ENCODE assay signal across 1 cellular context in the genomic region with DNA sequence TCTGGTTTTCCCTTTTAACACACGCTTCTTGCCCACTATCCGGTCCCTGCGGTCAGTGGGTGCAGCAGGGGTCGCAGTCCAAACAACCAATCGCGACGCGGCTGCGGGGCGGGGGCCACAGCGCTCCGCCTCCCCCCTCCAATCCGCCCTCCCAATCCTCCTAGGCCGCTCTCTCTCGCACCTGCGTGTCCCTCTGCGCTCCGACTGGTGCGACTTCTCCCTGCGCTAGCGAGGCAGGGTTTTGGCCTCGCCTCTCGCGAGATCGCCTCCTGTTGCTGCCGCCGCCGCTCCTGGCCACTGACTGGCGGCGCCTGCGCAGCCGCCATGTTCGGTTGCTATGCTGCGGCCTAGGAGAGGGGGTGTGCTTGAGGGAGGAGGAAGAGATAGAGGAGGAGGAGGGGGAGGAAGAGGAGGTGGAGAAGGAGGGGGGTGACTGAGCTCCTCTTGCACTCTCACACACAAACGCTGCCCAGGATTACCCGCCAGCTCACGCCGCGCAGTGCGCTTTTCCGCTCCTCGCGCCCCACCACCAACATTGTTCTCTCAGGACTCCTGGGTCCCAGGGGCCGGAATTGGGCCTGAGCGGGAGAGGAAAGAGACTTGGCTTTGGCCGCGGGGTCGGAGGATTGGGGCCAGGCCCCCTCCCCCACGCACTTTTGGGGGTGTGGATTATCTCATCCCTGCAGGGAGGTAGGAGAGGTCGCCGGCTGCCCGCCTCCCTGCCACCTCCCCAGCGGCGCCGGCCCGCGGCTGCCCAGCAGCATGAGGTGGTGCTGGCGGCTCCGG.
TF ChIP-seq lines count a peak whose summit lies in the region.

A gene with protein sequence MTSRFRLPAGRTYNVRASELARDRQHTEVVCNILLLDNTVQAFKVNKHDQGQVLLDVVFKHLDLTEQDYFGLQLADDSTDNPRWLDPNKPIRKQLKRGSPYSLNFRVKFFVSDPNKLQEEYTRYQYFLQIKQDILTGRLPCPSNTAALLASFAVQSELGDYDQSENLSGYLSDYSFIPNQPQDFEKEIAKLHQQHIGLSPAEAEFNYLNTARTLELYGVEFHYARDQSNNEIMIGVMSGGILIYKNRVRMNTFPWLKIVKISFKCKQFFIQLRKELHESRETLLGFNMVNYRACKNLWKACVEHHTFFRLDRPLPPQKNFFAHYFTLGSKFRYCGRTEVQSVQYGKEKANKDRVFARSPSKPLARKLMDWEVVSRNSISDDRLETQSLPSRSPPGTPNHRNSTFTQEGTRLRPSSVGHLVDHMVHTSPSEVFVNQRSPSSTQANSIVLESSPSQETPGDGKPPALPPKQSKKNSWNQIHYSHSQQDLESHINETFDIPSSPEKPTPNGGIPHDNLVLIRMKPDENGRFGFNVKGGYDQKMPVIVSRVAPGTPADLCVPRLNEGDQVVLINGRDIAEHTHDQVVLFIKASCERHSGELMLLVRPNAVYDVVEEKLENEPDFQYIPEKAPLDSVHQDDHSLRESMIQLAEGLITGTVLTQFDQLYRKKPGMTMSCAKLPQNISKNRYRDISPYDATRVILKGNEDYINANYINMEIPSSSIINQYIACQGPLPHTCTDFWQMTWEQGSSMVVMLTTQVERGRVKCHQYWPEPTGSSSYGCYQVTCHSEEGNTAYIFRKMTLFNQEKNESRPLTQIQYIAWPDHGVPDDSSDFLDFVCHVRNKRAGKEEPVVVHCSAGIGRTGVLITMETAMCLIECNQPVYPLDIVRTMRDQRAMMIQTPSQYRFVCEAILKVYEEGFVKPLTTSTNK (plus strand): TSS at position 472 of the 786 bp plus-strand sequence. CDS start 49,932 bp downstream, outside the sequence.

TF ChIP-seq in HepG2, 621 proteins besides CTCF, POLR2A, EP300 and RAD21 (continued from another document and continues in another):
- TF ChIP-seq, protein P1, sequence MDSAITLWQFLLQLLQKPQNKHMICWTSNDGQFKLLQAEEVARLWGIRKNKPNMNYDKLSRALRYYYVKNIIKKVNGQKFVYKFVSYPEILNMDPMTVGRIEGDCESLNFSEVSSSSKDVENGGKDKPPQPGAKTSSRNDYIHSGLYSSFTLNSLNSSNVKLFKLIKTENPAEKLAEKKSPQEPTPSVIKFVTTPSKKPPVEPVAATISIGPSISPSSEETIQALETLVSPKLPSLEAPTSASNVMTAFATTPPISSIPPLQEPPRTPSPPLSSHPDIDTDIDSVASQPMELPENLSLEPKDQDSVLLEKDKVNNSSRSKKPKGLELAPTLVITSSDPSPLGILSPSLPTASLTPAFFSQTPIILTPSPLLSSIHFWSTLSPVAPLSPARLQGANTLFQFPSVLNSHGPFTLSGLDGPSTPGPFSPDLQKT (CRISPR knock-in tag; IDR thresholded peaks at IDR 0.05; ENCODE audit: borderline replicate concordance) = no peak
- peak; percentile 80 for TF ChIP-seq MIER2 (CRISPR knock-in tag; IDR thresholded peaks at IDR 0.05)
- peak; percentile 90 for TF ChIP-seq THAP11 (CRISPR knock-in tag; IDR thresholded peaks at IDR 0.05)
- TF ChIP-seq, protein P2, sequence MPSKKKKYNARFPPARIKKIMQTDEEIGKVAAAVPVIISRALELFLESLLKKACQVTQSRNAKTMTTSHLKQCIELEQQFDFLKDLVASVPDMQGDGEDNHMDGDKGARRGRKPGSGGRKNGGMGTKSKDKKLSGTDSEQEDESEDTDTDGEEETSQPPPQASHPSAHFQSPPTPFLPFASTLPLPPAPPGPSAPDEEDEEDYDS (CRISPR knock-in tag; IDR thresholded peaks at IDR 0.05) = peak; percentile 88
- TF ChIP-seq KMT2A (CRISPR knock-in tag; IDR thresholded peaks at IDR 0.05) = peak; percentile 88
- TF ChIP-seq GPN1 (CRISPR knock-in tag; IDR thresholded peaks at IDR 0.05; ENCODE audit: borderline replicate concordance) = no peak
- no peak for TF ChIP-seq MAF1 (CRISPR knock-in tag; IDR thresholded peaks at IDR 0.05; ENCODE audit: borderline replicate concordance)
- TF ChIP-seq XRCC5 (optimal IDR thresholded peaks at IDR 0.05; ENCODE audit: low read length) = peak; percentile 96
- no peak for TF ChIP-seq MED13 (CRISPR knock-in tag; IDR thresholded peaks at IDR 0.05)
- peak; percentile 37; the same call in 1 of the 2 replicates for TF ChIP-seq ATF7-NPFF (CRISPR knock-in tag; IDR thresholded peaks at IDR 0.05; ENCODE audit: low read depth)
- TF ChIP-seq ZMAT3 (CRISPR knock-in tag; conservative IDR thresholded peaks at IDR 0.05) = peak; percentile 48
- no peak for TF ChIP-seq NBN (conservative IDR thresholded peaks at IDR 0.05)
- peak; percentile 99 for TF ChIP-seq ZNF572 (CRISPR knock-in tag; IDR thresholded peaks at IDR 0.05)
- 0 out of 2 replicates have a peak, but pooled peaks have one; percentile 19 for TF ChIP-seq ZBTB21 (CRISPR knock-in tag; IDR thresholded peaks at IDR 0.05)
- TF ChIP-seq MATR3 (CRISPR knock-in tag; IDR thresholded peaks at IDR 0.05) = 0 out of 2 replicates have a peak, but pooled peaks have one; percentile 16
- TF ChIP-seq EEA1 (CRISPR knock-in tag; IDR thresholded peaks at IDR 0.05; ENCODE audit: borderline replicate concordance) = no peak; the same call in 1 of the 2 replicates
- TF ChIP-seq, protein P3, sequence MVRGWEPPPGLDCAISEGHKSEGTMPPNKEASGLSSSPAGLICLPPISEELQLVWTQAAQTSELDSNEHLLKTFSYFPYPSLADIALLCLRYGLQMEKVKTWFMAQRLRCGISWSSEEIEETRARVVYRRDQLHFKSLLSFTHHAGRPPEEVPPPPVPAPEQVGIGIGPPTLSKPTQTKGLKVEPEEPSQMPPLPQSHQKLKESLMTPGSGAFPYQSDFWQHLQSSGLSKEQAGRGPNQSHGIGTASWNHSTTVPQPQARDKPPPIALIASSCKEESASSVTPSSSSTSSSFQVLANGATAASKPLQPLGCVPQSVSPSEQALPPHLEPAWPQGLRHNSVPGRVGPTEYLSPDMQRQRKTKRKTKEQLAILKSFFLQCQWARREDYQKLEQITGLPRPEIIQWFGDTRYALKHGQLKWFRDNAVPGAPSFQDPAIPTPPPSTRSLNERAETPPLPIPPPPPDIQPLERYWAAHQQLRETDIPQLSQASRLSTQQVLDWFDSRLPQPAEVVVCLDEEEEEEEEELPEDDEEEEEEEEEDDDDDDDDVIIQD (CRISPR knock-in tag; IDR thresholded peaks at IDR 0.05; ENCODE audit: low read depth) = peak; percentile 99
- peak; percentile 88 for TF ChIP-seq GABPB1 (CRISPR knock-in tag; IDR thresholded peaks at IDR 0.05)
- TF ChIP-seq AHR (CRISPR knock-in tag; IDR thresholded peaks at IDR 0.05) = no peak
- no peak; the same call in 1 of the 2 replicates for TF ChIP-seq ZNF703 (CRISPR knock-in tag; IDR thresholded peaks at IDR 0.05; ENCODE audit: borderline replicate concordance)
- TF ChIP-seq ZNF737 (CRISPR knock-in tag; IDR thresholded peaks at IDR 0.05; ENCODE audit: borderline replicate concordance) = no peak
- peak; percentile 26 for TF ChIP-seq ZBTB7A (CRISPR knock-in tag; IDR thresholded peaks at IDR 0.05)
- TF ChIP-seq ZNF468 (CRISPR knock-in tag; IDR thresholded peaks at IDR 0.05) = peak; percentile 35; the same call in 1 of the 2 replicates
- TF ChIP-seq XBP1 (CRISPR knock-in tag; IDR thresholded peaks at IDR 0.05) = no peak; the same call in 1 of the 2 replicates
- TF ChIP-seq RXRB (CRISPR knock-in tag; IDR thresholded peaks at IDR 0.05; ENCODE audit: borderline replicate concordance) = peak; percentile 54; the same call in 1 of the 2 replicates
- TF ChIP-seq SAFB2 (CRISPR knock-in tag; IDR thresholded peaks at IDR 0.05; ENCODE audit: borderline replicate concordance, low read depth) = peak; percentile 63
- TF ChIP-seq NAIF1 (CRISPR knock-in tag; IDR thresholded peaks at IDR 0.05; ENCODE audit: borderline replicate concordance) = peak; percentile 95
- TF ChIP-seq, protein P4, sequence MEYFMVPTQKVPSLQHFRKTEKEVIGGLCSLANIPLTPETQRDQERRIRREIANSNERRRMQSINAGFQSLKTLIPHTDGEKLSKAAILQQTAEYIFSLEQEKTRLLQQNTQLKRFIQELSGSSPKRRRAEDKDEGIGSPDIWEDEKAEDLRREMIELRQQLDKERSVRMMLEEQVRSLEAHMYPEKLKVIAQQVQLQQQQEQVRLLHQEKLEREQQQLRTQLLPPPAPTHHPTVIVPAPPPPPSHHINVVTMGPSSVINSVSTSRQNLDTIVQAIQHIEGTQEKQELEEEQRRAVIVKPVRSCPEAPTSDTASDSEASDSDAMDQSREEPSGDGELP (IDR thresholded peaks at IDR 0.05; ENCODE audit: borderline replicate concordance, low read depth) = peak; percentile 17; the same call in 1 of the 2 replicates
- TF ChIP-seq, protein P5, sequence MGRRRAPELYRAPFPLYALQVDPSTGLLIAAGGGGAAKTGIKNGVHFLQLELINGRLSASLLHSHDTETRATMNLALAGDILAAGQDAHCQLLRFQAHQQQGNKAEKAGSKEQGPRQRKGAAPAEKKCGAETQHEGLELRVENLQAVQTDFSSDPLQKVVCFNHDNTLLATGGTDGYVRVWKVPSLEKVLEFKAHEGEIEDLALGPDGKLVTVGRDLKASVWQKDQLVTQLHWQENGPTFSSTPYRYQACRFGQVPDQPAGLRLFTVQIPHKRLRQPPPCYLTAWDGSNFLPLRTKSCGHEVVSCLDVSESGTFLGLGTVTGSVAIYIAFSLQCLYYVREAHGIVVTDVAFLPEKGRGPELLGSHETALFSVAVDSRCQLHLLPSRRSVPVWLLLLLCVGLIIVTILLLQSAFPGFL (CRISPR knock-in tag; IDR thresholded peaks at IDR 0.05) = no peak
- TF ChIP-seq MBNL3 (CRISPR knock-in tag; conservative IDR thresholded peaks at IDR 0.05) = no peak
- peak; percentile 91 for TF ChIP-seq CCDC6 (CRISPR knock-in tag; IDR thresholded peaks at IDR 0.05)
- TF ChIP-seq NFE2L1 (CRISPR knock-in tag; IDR thresholded peaks at IDR 0.05; ENCODE audit: borderline replicate concordance) = no peak
- peak; percentile 93 for TF ChIP-seq ZNF274 (CRISPR knock-in tag; IDR thresholded peaks at IDR 0.05)
- TF ChIP-seq, protein P6, sequence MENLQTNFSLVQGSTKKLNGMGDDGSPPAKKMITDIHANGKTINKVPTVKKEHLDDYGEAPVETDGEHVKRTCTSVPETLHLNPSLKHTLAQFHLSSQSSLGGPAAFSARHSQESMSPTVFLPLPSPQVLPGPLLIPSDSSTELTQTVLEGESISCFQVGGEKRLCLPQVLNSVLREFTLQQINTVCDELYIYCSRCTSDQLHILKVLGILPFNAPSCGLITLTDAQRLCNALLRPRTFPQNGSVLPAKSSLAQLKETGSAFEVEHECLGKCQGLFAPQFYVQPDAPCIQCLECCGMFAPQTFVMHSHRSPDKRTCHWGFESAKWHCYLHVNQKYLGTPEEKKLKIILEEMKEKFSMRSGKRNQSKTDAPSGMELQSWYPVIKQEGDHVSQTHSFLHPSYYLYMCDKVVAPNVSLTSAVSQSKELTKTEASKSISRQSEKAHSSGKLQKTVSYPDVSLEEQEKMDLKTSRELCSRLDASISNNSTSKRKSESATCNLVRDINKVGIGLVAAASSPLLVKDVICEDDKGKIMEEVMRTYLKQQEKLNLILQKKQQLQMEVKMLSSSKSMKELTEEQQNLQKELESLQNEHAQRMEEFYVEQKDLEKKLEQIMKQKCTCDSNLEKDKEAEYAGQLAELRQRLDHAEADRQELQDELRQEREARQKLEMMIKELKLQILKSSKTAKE (CRISPR knock-in tag; IDR thresholded peaks at IDR 0.05; ENCODE audit: borderline replicate concordance) = peak; percentile 16; the same call in 1 of the 2 replicates
- TF ChIP-seq ZNF614 (CRISPR knock-in tag; IDR thresholded peaks at IDR 0.05; ENCODE audit: borderline replicate concordance) = peak; percentile 88; the same call in 1 of the 2 replicates
- TF ChIP-seq ZFYVE20 (CRISPR knock-in tag; IDR thresholded peaks at IDR 0.05; ENCODE audit: borderline replicate concordance, low read depth) = no peak
- TF ChIP-seq NCOA1 (CRISPR knock-in tag; IDR thresholded peaks at IDR 0.05) = peak; percentile 92
- TF ChIP-seq, protein P7, sequence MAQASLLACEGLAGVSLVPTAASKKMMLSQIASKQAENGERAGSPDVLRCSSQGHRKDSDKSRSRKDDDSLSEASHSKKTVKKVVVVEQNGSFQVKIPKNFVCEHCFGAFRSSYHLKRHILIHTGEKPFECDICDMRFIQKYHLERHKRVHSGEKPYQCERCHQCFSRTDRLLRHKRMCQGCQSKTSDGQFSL (CRISPR knock-in tag; IDR thresholded peaks at IDR 0.05) = peak; percentile 69; the same call in 1 of the 2 replicates
- TF ChIP-seq, protein P8, sequence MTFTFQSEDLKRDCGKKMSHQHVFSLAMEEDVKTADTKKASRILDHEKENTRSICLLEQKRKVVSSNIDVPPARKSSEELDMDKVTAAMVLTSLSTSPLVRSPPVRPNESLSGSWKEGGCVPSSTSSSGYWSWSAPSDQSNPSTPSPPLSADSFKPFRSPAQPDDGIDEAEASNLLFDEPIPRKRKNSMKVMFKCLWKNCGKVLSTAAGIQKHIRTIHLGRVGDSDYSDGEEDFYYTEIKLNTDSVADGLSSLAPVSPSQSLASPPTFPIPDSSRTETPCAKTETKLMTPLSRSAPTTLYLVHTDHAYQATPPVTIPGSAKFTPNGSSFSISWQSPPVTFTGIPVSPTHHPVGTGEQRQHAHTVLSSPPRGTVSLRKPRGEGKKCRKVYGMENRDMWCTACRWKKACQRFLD (CRISPR knock-in tag; IDR thresholded peaks at IDR 0.05; ENCODE audit: borderline replicate concordance) = no peak; the same call in 1 of the 2 replicates
- TF ChIP-seq CHCHD3 (CRISPR knock-in tag; IDR thresholded peaks at IDR 0.05) = no peak
- TF ChIP-seq, protein P9, sequence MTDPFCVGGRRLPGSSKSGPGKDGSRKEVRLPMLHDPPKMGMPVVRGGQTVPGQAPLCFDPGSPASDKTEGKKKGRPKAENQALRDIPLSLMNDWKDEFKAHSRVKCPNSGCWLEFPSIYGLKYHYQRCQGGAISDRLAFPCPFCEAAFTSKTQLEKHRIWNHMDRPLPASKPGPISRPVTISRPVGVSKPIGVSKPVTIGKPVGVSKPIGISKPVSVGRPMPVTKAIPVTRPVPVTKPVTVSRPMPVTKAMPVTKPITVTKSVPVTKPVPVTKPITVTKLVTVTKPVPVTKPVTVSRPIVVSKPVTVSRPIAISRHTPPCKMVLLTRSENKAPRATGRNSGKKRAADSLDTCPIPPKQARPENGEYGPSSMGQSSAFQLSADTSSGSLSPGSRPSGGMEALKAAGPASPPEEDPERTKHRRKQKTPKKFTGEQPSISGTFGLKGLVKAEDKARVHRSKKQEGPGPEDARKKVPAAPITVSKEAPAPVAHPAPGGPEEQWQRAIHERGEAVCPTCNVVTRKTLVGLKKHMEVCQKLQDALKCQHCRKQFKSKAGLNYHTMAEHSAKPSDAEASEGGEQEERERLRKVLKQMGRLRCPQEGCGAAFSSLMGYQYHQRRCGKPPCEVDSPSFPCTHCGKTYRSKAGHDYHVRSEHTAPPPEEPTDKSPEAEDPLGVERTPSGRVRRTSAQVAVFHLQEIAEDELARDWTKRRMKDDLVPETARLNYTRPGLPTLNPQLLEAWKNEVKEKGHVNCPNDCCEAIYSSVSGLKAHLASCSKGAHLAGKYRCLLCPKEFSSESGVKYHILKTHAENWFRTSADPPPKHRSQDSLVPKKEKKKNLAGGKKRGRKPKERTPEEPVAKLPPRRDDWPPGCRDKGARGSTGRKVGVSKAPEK (CRISPR knock-in tag; IDR thresholded peaks at IDR 0.05; ENCODE audit: borderline replicate concordance) = no peak
- TF ChIP-seq, protein P10, sequence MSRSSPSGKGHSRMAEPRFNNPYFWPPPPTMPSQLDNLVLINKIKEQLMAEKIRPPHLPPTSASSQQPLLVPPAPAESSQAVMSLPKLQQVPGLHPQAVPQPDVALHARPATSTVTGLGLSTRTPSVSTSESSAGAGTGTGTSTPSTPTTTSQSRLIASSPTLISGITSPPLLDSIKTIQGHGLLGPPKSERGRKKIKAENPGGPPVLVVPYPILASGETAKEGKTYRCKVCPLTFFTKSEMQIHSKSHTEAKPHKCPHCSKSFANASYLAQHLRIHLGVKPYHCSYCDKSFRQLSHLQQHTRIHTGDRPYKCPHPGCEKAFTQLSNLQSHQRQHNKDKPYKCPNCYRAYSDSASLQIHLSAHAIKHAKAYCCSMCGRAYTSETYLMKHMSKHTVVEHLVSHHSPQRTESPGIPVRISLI (CRISPR knock-in tag; IDR thresholded peaks at IDR 0.05; ENCODE audit: borderline replicate concordance) = no peak; the same call in 1 of the 2 replicates
- peak; percentile 93 for TF ChIP-seq ZNF772 (CRISPR knock-in tag; IDR thresholded peaks at IDR 0.05)
- TF ChIP-seq ZKSCAN5 (CRISPR knock-in tag; IDR thresholded peaks at IDR 0.05) = peak; percentile 64; the same call in 1 of the 2 replicates
